ENCODE assay signal across 18 cellular contexts in genomic region chr5:166788050-166788449, GRCh38.
"Had no signal": no experiment of that assay in that cellular context is flagged by ENCODE, and none has a peak within 500 bp of the region (broad histone marks: within the 10 kb centered on the region; RNA-seq: fewer than 3 reads in every experiment).

No MANE protein-coding gene starts in this region.

- H3K27me3 ChIP-seq: colonic mucosa, heart right ventricle, right lobe of liver, suprapubic skin, thyroid gland, upper lobe of left lung, uterus had no signal

- H3K27ac ChIP-seq: colonic mucosa, heart right ventricle, psoas muscle, right lobe of liver, suprapubic skin, thyroid gland, upper lobe of left lung, uterus had no signal

- H3K4me1 ChIP-seq: colonic mucosa, heart right ventricle, psoas muscle, right lobe of liver, suprapubic skin, thyroid gland, upper lobe of left lung, uterus had no signal

- H3K9me3 ChIP-seq: colonic mucosa, heart right ventricle, psoas muscle, right lobe of liver, thyroid gland, upper lobe of left lung, uterus had no signal

- H3K4me3 ChIP-seq: colonic mucosa, heart right ventricle, psoas muscle, right lobe of liver, suprapubic skin, thyroid gland, upper lobe of left lung, uterus had no signal

- H3K36me3 ChIP-seq: colonic mucosa, heart right ventricle, right lobe of liver, suprapubic skin, thyroid gland, upper lobe of left lung, uterus had no signal

- DNase-seq: colonic mucosa; dermis blood vessel endothelial cell; erythroblast; heart right ventricle; hypothalamus; islet precursor cell; mammary epithelial cell; midbrain; psoas muscle; retina; right lobe of liver; stimulated activated CD4-positive, alpha-beta T cell treated with anti-CD3 and anti-CD28 coated beads, Interleukin-4, amount 100 ng/mL, for 1 hour; stimulated activated CD8-positive, alpha-beta memory T cell treated with anti-CD3 and anti-CD28 coated beads, Interleukin-4, amount 100 ng/mL, for 48 hours; stimulated activated naive CD8-positive, alpha-beta T cell treated with anti-CD3 and anti-CD28 coated beads, Interleukin-15, Interleukin-2, amounts not matched to agents 100 U/mL and 50 U/mL, for 24 hours; thyroid gland; upper lobe of left lung; uterus had no signal
